ENCODE assay signal across 1 cellular context in genomic region chr11:85934599-85935169, GRCh38.
TF ChIP-seq lines count a peak whose summit lies in the region.

No MANE protein-coding gene starts in this region.

TF ChIP-seq in GM23338, 12 proteins besides CTCF, POLR2A, EP300 and RAD21:
- TF ChIP-seq REST (IDR thresholded peaks at IDR 0.05; ENCODE audit: unreplicated experiment) (no peak), JUNB (IDR thresholded peaks at IDR 0.05; ENCODE audit: unreplicated experiment) (no peak), EZH2phosphoT487 (IDR thresholded peaks at IDR 0.05; ENCODE audit: unreplicated experiment) (no peak), CREB1 (CRISPR knock-in tag; IDR thresholded peaks at IDR 0.05; ENCODE audit: low read depth) (no peak), ZNF462 (CRISPR knock-in tag; IDR thresholded peaks at IDR 0.05) (no peak), STAT1 (IDR thresholded peaks at IDR 0.05; ENCODE audit: unreplicated experiment) (no peak), ZNF331 (CRISPR knock-in tag; IDR thresholded peaks at IDR 0.05; ENCODE audit: low read depth) (no peak), POLR2AphosphoS5 (IDR thresholded peaks at IDR 0.05; ENCODE audit: low read depth) (no peak), ZNF114 (CRISPR knock-in tag; IDR thresholded peaks at IDR 0.05) (no peak)
